18 cellular contexts compared by ENCODE assay signal in genomic region chr2:8441986-8442385, GRCh38.
A peak's percentile ranks its signal among the peaks of the same experiment; 100 is the strongest.
DNase-seq lines count a peak whose midpoint lies in the region; ATAC-seq, FAIRE-seq and TF ChIP-seq lines count a peak whose summit lies in the region.
"Had no signal": no experiment of that assay in that cellular context is flagged by ENCODE, and none has a peak within 500 bp of the region (broad histone marks: within the 10 kb centered on the region; RNA-seq: fewer than 3 reads in every experiment).

No MANE protein-coding gene starts in this region.

- no peak overlapping the region for H3K4me2 ChIP-seq in osteoblast (ENCODE audit: insufficient read depth, low read length)
- H3K4me2 ChIP-seq: KMS-11 had no signal

- peak; percentile 11 for DNase-seq in kidney
- DNase-seq in COR-L47 (lab: John Stamatoyannopoulos, UW): no peak
- DNase-seq in AG08396 (ENCODE audit: low spot score): no peak
- no peak for DNase-seq in osteoblast (ENCODE audit: insufficient read length, low spot score, missing footprints)
- no peak for DNase-seq in activated CD4-positive, alpha-beta T cell treated with anti-CD3 and anti-CD28 coated beads, Interleukin-2, amount 10 ng/mL, durations not matched to agents 7 days and 5 days
- DNase-seq: CD4-positive, alpha-beta memory T cell; dermis blood vessel endothelial cell; NCI-H524; SW 1271 had no signal

- no peaks in the 10 kb centered on the region for H4K20me1 ChIP-seq in osteoblast (ENCODE audit: insufficient read depth, low read length)

- H3K27ac ChIP-seq in kidney (ENCODE audit: low read depth in 2 of 2, low read length in 2 of 2) (no peak overlapping the region), osteoblast (ENCODE audit: low read depth, low read length) (no peak overlapping the region)
- H3K27ac ChIP-seq: gastroesophageal sphincter, KMS-11, prostate gland, suprapubic skin had no signal

- no peaks in the 10 kb centered on the region for H3K27me3 ChIP-seq in osteoblast (ENCODE audit: insufficient read depth, low read length)
- H3K27me3 ChIP-seq: gastroesophageal sphincter, suprapubic skin had no signal

- CTCF ChIA-PET in activated CD4-positive, alpha-beta T cell treated with anti-CD3 and anti-CD28 coated beads, Interleukin-2, amount 10 ng/mL, durations not matched to agents 7 days and 5 days (lab: Charles Lee): no interaction called here

- no peak overlapping the region for H3K4me3 Mint-ChIP-seq in activated CD4-positive, alpha-beta T cell treated with anti-CD3 and anti-CD28 coated beads, Interleukin-2, amount 10 ng/mL, durations not matched to agents 7 days and 5 days
- H3K4me3 Mint-ChIP-seq: activated CD4-positive, alpha-beta memory T cell treated with anti-CD3 and anti-CD28 coated beads, Interleukin-2, amount 10 ng/mL, durations not matched to agents 7 days and 5 days; CD4-positive, alpha-beta memory T cell had no signal

- no peaks in the 10 kb centered on the region for H3K4me1 ChIP-seq in kidney (ENCODE audit: control insufficient read depth in 1 of 2, insufficient read depth in 1 of 2, low read depth in 1 of 2, low read length in 2 of 2)
- H3K4me1 ChIP-seq in osteoblast (ENCODE audit: insufficient read depth, low read length): no peaks in the 10 kb centered on the region
- H3K4me1 ChIP-seq: gastroesophageal sphincter, prostate gland had no signal

- H3K79me2 ChIP-seq in osteoblast (ENCODE audit: insufficient read depth, low read length): no peaks in the 10 kb centered on the region

- H3K9me3 Mint-ChIP-seq in activated CD4-positive, alpha-beta T cell treated with anti-CD3 and anti-CD28 coated beads, Interleukin-2, amount 10 ng/mL, durations not matched to agents 7 days and 5 days: peaks cover 4% of the 10 kb centered on the region
- H3K9me3 Mint-ChIP-seq: activated CD4-positive, alpha-beta memory T cell treated with anti-CD3 and anti-CD28 coated beads, Interleukin-2, amount 10 ng/mL, durations not matched to agents 7 days and 5 days had no signal

- no peak overlapping the region for H3K9ac ChIP-seq in kidney (ENCODE audit: low read length in 2 of 2)
- H3K9ac ChIP-seq: KMS-11 had no signal

- POLR2A ChIA-PET in activated CD4-positive, alpha-beta T cell treated with anti-CD3 and anti-CD28 coated beads, Interleukin-2, amount 10 ng/mL, durations not matched to agents 7 days and 5 days (lab: Charles Lee): no interaction called here

- no peak overlapping the region for H2AFZ ChIP-seq in osteoblast (ENCODE audit: low read length)

- H3K36me3 ChIP-seq in kidney (ENCODE audit: control insufficient read depth in 1 of 2, insufficient read depth in 2 of 2, low read length in 2 of 2) (no peaks in the 10 kb centered on the region), osteoblast (ENCODE audit: insufficient read depth, low read length) (no peaks in the 10 kb centered on the region)
- H3K36me3 ChIP-seq: gastroesophageal sphincter, prostate gland, suprapubic skin had no signal

- peak; percentile 70 for ATAC-seq in GM18508 (IDR thresholded peaks at IDR 0.05; ENCODE audit: insufficient read depth, unreplicated experiment)
- ATAC-seq in GM21619 (IDR thresholded peaks at IDR 0.05; ENCODE audit: unreplicated experiment): peak; percentile 61
- peak; percentile 73 for ATAC-seq in HG03469 (IDR thresholded peaks at IDR 0.05; ENCODE audit: unreplicated experiment)
- ATAC-seq: gastroesophageal sphincter had no signal

- H3K27me3 Mint-ChIP-seq in activated CD4-positive, alpha-beta T cell treated with anti-CD3 and anti-CD28 coated beads, Interleukin-2, amount 10 ng/mL, durations not matched to agents 7 days and 5 days: peaks cover 16% of the 10 kb centered on the region
- H3K27me3 Mint-ChIP-seq: CD4-positive, alpha-beta memory T cell had no signal

- H3K9me3 ChIP-seq in kidney (ENCODE audit: control insufficient read depth in 1 of 2, low read length in 2 of 2) (no peaks in the 10 kb centered on the region), osteoblast (ENCODE audit: low read depth, low read length) (no peaks in the 10 kb centered on the region)
- H3K9me3 ChIP-seq: gastroesophageal sphincter, prostate gland, suprapubic skin had no signal

- no peak for FAIRE-seq in kidney (lab: Jason Lieb, UNC)

- TF ChIP-seq CTCF in kidney (IDR thresholded peaks at IDR 0.05; ENCODE audit: borderline replicate concordance, extremely low read depth, insufficient read depth): no peak
- TF ChIP-seq CTCF in osteoblast (IDR thresholded peaks at IDR 0.05; ENCODE audit: extremely low read depth, low read depth, low read length): no peak

- H3K36me3 Mint-ChIP-seq in activated CD4-positive, alpha-beta T cell treated with anti-CD3 and anti-CD28 coated beads, Interleukin-2, amount 10 ng/mL, durations not matched to agents 7 days and 5 days (ENCODE audit: low read depth): no peaks in the 10 kb centered on the region

- intact Hi-C loops in kidney (cut with DNase I): no loop called here

- H3K4me1 Mint-ChIP-seq in activated CD4-positive, alpha-beta T cell treated with anti-CD3 and anti-CD28 coated beads, Interleukin-2, amount 10 ng/mL, durations not matched to agents 7 days and 5 days: peaks cover 28% of the 10 kb centered on the region

- H3K27ac Mint-ChIP-seq in activated CD4-positive, alpha-beta T cell treated with anti-CD3 and anti-CD28 coated beads, Interleukin-2, amount 10 ng/mL, durations not matched to agents 7 days and 5 days: no peak overlapping the region
- H3K27ac Mint-ChIP-seq: activated CD4-positive, alpha-beta memory T cell treated with anti-CD3 and anti-CD28 coated beads, Interleukin-2, amount 10 ng/mL, durations not matched to agents 7 days and 5 days had no signal

- H3K4me3 ChIP-seq in kidney (ENCODE audit: low read length in 2 of 2) (no peak overlapping the region), osteoblast (ENCODE audit: insufficient read depth, low read length) (no peak overlapping the region)
- H3K4me3 ChIP-seq: gastroesophageal sphincter, lung, prostate gland, suprapubic skin had no signal
